Comparison of ENCODE assay signal across 16 cellular contexts in genomic region chr11:72336163-72336562, GRCh38.
"Had no signal": no experiment of that assay in that cellular context is flagged by ENCODE, and none has a peak within 500 bp of the region (broad histone marks: within the 10 kb centered on the region; RNA-seq: fewer than 3 reads in every experiment).

No MANE protein-coding gene starts in this region.

- H3K36me3 ChIP-seq: neural progenitor cell, vagina had no signal

- DNase-seq: activated effector memory CD4-positive, alpha-beta T cell treated with Interleukin-2 at 50 U/mL for 16 hours; amniotic stem cell; effector CD4-positive, alpha-beta T cell; immature natural killer cell; mucosa of descending colon; naive B cell; SIG-M5; stomach; T1000; trophoblast cell had no signal

- H3K9ac ChIP-seq: neural progenitor cell had no signal

- ATAC-seq: mucosa of descending colon had no signal

- H3K4me3 ChIP-seq: mucosa of descending colon, neural progenitor cell, stomach, vagina had no signal

- H3K9me3 Mint-ChIP-seq: activated naive CD4-positive, alpha-beta T cell treated with anti-CD3 and anti-CD28 coated beads, Interleukin-2, amount 50 U/mL, for 24 hours; memory B cell; naive B cell; neural progenitor cell had no signal

- H3K36me3 Mint-ChIP-seq: neural progenitor cell had no signal

- H3K4me2 ChIP-seq: neural progenitor cell had no signal

- H3K4me3 Mint-ChIP-seq: activated naive CD4-positive, alpha-beta T cell treated with anti-CD3 and anti-CD28 coated beads, Interleukin-2, amount 50 U/mL, for 24 hours; immature natural killer cell; memory B cell; naive B cell; neural progenitor cell had no signal

- H3K9me3 ChIP-seq: mucosa of descending colon, stomach, vagina had no signal

- H3K4me1 ChIP-seq: stomach, vagina had no signal

- H2AFZ ChIP-seq: neural progenitor cell had no signal

- H3K27me3 Mint-ChIP-seq: activated naive CD4-positive, alpha-beta T cell treated with anti-CD3 and anti-CD28 coated beads, Interleukin-2, amount 50 U/mL, for 24 hours; memory B cell; naive B cell; progenitor cell of endocrine pancreas had no signal

- H3K27ac Mint-ChIP-seq: activated naive CD4-positive, alpha-beta T cell treated with anti-CD3 and anti-CD28 coated beads, Interleukin-2, amount 50 U/mL, for 24 hours; memory B cell; neural progenitor cell had no signal

- H3K27me3 ChIP-seq: neural progenitor cell, stomach, vagina had no signal

- H3K27ac ChIP-seq: neural progenitor cell, stomach, vagina, VCaP had no signal
